13 cellular contexts compared by ENCODE assay signal in the genomic region with DNA sequence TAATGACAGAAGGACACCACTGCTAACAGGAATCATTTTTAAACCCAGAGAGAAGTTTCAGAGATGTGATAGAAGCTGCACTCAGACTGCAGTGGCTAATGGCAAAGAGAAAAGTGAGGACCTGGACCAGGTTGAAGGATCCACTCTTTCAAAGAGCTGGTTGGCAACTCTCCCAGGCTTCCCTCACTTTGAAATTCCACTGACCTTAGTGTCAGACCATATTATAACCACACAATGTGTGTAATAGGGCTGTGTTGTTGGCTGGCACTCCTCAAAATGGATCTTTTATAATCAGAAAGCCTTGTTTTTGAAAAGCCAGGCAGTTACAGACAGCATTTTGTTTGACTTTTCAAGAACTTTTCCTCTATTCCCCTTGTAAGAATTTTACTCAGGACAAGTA.
A peak's percentile ranks its signal among the peaks of the same experiment; 100 is the strongest.
DNase-seq lines count a peak whose midpoint lies in the region; ATAC-seq and TF ChIP-seq lines count a peak whose summit lies in the region.
"Had no signal": no experiment of that assay in that cellular context is flagged by ENCODE, and none has a peak within 500 bp of the region (broad histone marks: within the 10 kb centered on the region; RNA-seq: fewer than 3 reads in every experiment).

No MANE protein-coding gene starts in this region.

- H3K4me1 ChIP-seq in PC-3 (ENCODE audit: insufficient read depth, low read length), result peaks cover 11% of the 10 kb centered on the region; the same call in 1 of the 2 replicates
- H3K4me1 ChIP-seq: heart left ventricle, suprapubic skin had no signal

- no peaks in the 10 kb centered on the region for H4K20me1 ChIP-seq in PC-3 (ENCODE audit: low read length)

- intact Hi-C loops in PC-3 (cut with micrococcal nuclease), result no loop called here

- H3K4me3 ChIP-seq in PC-3 (ENCODE audit: low read length) (no peak overlapping the region), epithelial cell of proximal tubule (ENCODE audit: low read depth, low read length) (no peak overlapping the region)
- H3K4me3 ChIP-seq: heart left ventricle, suprapubic skin had no signal

- no peaks in the 10 kb centered on the region for H3K79me2 ChIP-seq in PC-3 (ENCODE audit: low read length)

- no peaks in the 10 kb centered on the region for H3K9me2 ChIP-seq in PC-3 (replicated peaks; ENCODE audit: low read length)

- H3K36me3 ChIP-seq in PC-3 (ENCODE audit: low read depth, low read length), result no peaks in the 10 kb centered on the region
- H3K36me3 ChIP-seq: heart left ventricle, suprapubic skin had no signal

- H3K27ac ChIP-seq in PC-3 (ENCODE audit: low read length), result 0 out of 2 replicates have a peak overlapping the region, but pooled peaks have one; percentile 14
- H3K27ac ChIP-seq: heart left ventricle, suprapubic skin had no signal

- no peak overlapping the region for H2AFZ ChIP-seq in PC-3 (ENCODE audit: low read length)

- ATAC-seq in PC-3 (peak; percentile 79), HG02840 (IDR thresholded peaks at IDR 0.05; ENCODE audit: low FRiP score, unreplicated experiment) (no peak), HG03520 (IDR thresholded peaks at IDR 0.05; ENCODE audit: unreplicated experiment) (no peak)

- CTCF ChIA-PET in PC-3 (lab: Charles Lee), result interaction anchor here (0.6 kb wide), 1 partner anchor 20 kb away, joined by 3 read pairs; no protein-coding TSS in a partner anchor

- H3K9ac ChIP-seq in PC-3 (ENCODE audit: low read length), result no peak overlapping the region

- H3F3A ChIP-seq in PC-3 (ENCODE audit: low read length, unreplicated experiment), result no peaks in the 10 kb centered on the region

- no TSS peak for BruUV-seq in PC-3 (replicated peaks; lab: Mats Ljungman, UMichigan)

- no peak for TF ChIP-seq CTCF in PC-3 (conservative IDR thresholded peaks at IDR 0.05; ENCODE audit: low read depth, low read length)
- TF ChIP-seq CTCF in epithelial cell of proximal tubule (conservative IDR thresholded peaks at IDR 0.05; ENCODE audit: low read depth, low read length), result no peak

- POLR2A ChIA-PET in PC-3 (lab: Charles Lee; ENCODE audit: unreplicated experiment), result no interaction called here

- H3K4me2 ChIP-seq in PC-3 (ENCODE audit: low read length), result 0 out of 2 replicates have a peak overlapping the region, but pooled peaks have one; percentile 6

- peak; percentile 58 for DNase-seq in H4 (ENCODE audit: low spot score)
- DNase-seq in PC-3, result peak; percentile 72
- DNase-seq in epithelial cell of proximal tubule (ENCODE audit: low read depth), result peak; percentile 45
- peak; percentile 86 for DNase-seq in renal cortical epithelial cell (ENCODE audit: low read depth)
- no peak for DNase-seq in NCI-H1105 treated with DMSO at 0.1 percent for 48 hours (lab: John Stamatoyannopoulos, UW)
- no peak for DNase-seq in activated CD4-positive, alpha-beta T cell treated with anti-CD3 and anti-CD28 coated beads for 48 hours
- DNase-seq: activated CD4-positive, alpha-beta T cell treated with anti-CD3 and anti-CD28 coated beads for 1 hour; MM.1S; NCI-H526 had no signal

- no peaks in the 10 kb centered on the region for H3K9me3 ChIP-seq in PC-3 (ENCODE audit: low read length)
- H3K9me3 ChIP-seq: heart left ventricle, suprapubic skin had no signal

- H3K27me3 ChIP-seq in PC-3 (ENCODE audit: low read length), result no peaks in the 10 kb centered on the region
- H3K27me3 ChIP-seq: heart left ventricle, suprapubic skin had no signal

Comparison
In these comparisons a context has a peak if more than half of its experiments do, and no peak if none do; other contexts are left out.
1. DNase-seq: peak in H4 (single experiment), PC-3 (single experiment), epithelial cell of proximal tubule (single experiment) and renal cortical epithelial cell (single experiment); none in NCI-H1105 treated with DMSO at 0.1 percent for 48 hours (single experiment) and activated CD4-positive, alpha-beta T cell treated with anti-CD3 and anti-CD28 coated beads for 48 hours (single experiment).